Comparison of ENCODE assay signal across 12 cellular contexts in the genomic region with DNA sequence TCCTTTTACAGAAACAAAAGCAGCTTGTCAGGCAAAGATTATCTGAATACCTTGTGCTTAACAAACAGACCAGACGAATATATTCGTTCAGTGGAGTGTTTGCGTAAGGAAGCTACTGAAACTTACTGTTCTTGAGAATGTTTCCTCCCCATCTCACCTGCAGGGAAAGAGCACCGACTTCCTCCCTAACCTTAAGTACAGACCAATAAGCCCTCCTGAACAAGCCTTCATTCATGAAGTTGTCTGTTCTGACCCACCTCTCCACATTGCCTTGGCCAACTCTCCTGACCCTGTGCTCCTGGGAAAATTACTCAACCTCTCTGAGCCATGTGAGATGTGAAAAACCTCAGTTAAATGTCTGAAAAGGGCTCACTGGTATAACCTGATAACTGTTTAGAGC. TPM values are rescaled to one million over a fixed set of nuclear protein-coding genes. Genes with fewer than 3 reads are reported as not detected.
DNase-seq lines count a peak whose midpoint lies in the region; ATAC-seq and TF ChIP-seq lines count a peak whose summit lies in the region.
"Had no signal": no experiment of that assay in that cellular context is flagged by ENCODE, and none has a peak within 500 bp of the region (broad histone marks: within the 10 kb centered on the region; RNA-seq: fewer than 3 reads in every experiment).

No MANE protein-coding gene starts in this region.

- peak overlapping the region; percentile 25 for H3K4me2 ChIP-seq in neural progenitor cell

- DNase-seq in DMS53 (lab: John Stamatoyannopoulos, UW) (peak; percentile 68), neural progenitor cell (ENCODE audit: low spot score) (no peak), T-helper 9 cell (no peak)
- DNase-seq in central memory CD8-positive, alpha-beta T cell (ENCODE audit: low spot score in 2 of 2) = no peak
- DNase-seq: NCI-H2171, Right ventricle myocardium superior, testis had no signal

- peak overlapping the region; percentile 45 for H3K4me3 Mint-ChIP-seq in central memory CD8-positive, alpha-beta T cell
- no peak overlapping the region for H3K4me3 Mint-ChIP-seq in neural progenitor cell

- H3K9me3 ChIP-seq in HUES48 (ENCODE audit: control insufficient read depth, insufficient read depth, low read length) = no peaks in the 10 kb centered on the region
- no peaks in the 10 kb centered on the region for H3K9me3 ChIP-seq in neural progenitor cell (ENCODE audit: low read depth)
- H3K9me3 ChIP-seq: ascending aorta, testis had no signal

- no peaks in the 10 kb centered on the region for H3K27me3 ChIP-seq in HUES48 (ENCODE audit: control insufficient read depth, insufficient read depth, low read length)
- H3K27me3 ChIP-seq in neural progenitor cell = no peaks in the 10 kb centered on the region
- H3K27me3 ChIP-seq: ascending aorta, testis had no signal

- no peaks in the 10 kb centered on the region for H3K27me3 Mint-ChIP-seq in central memory CD8-positive, alpha-beta T cell
- H3K27me3 Mint-ChIP-seq in neural progenitor cell (ENCODE audit: insufficient read depth, low read depth) = peaks cover 2% of the 10 kb centered on the region
- H3K27me3 Mint-ChIP-seq: progenitor cell of endocrine pancreas had no signal

- H3K4me1 ChIP-seq in HUES48 (ENCODE audit: control insufficient read depth, insufficient read depth, low read length) = peaks cover 11% of the 10 kb centered on the region
- H3K4me1 ChIP-seq in neural progenitor cell = peaks cover 11% of the 10 kb centered on the region
- H3K4me1 ChIP-seq: testis had no signal

- no peaks in the 10 kb centered on the region for H3K9me3 Mint-ChIP-seq in central memory CD8-positive, alpha-beta T cell
- H3K9me3 Mint-ChIP-seq in neural progenitor cell = peaks cover 2% of the 10 kb centered on the region

- H3K4me1 Mint-ChIP-seq in central memory CD8-positive, alpha-beta T cell = peaks cover 74% of the 10 kb centered on the region
- H3K4me1 Mint-ChIP-seq in neural progenitor cell = no peaks in the 10 kb centered on the region

- peaks cover 2% of the 10 kb centered on the region for H3K36me3 Mint-ChIP-seq in central memory CD8-positive, alpha-beta T cell (ENCODE audit: insufficient read depth)
- H3K36me3 Mint-ChIP-seq in neural progenitor cell = peaks cover 9% of the 10 kb centered on the region

- H2AFZ ChIP-seq in neural progenitor cell (replicated peaks) = no peak overlapping the region

- ATAC-seq in central memory CD8-positive, alpha-beta T cell (replicated peaks; ENCODE audit: extremely low read depth, poor library complexity, severe bottlenecking) = peak; percentile 21
- no peak for ATAC-seq in HG03045 (IDR thresholded peaks at IDR 0.05; ENCODE audit: unreplicated experiment)
- no peak for ATAC-seq in HG02870 (IDR thresholded peaks at IDR 0.05; ENCODE audit: unreplicated experiment)

- no peaks in the 10 kb centered on the region for H3F3A ChIP-seq in neural progenitor cell (ENCODE audit: low read depth)

- peak overlapping the region; percentile 73 for H3K27ac Mint-ChIP-seq in central memory CD8-positive, alpha-beta T cell (ENCODE audit: low read depth)
- no peak overlapping the region for H3K27ac Mint-ChIP-seq in neural progenitor cell
- H3K27ac Mint-ChIP-seq: progenitor cell of endocrine pancreas had no signal

- H3K36me3 ChIP-seq in HUES48 (ENCODE audit: control insufficient read depth, insufficient read depth, low read length) (no peaks in the 10 kb centered on the region), neural progenitor cell (no peaks in the 10 kb centered on the region)
- H3K36me3 ChIP-seq: ascending aorta had no signal

- H3K9ac ChIP-seq in HUES48 (ENCODE audit: low read depth, low read length) (no peak overlapping the region), neural progenitor cell (no peak overlapping the region)

- H3K79me2 ChIP-seq in neural progenitor cell (ENCODE audit: low read depth) = no peaks in the 10 kb centered on the region

- H3K4me3 ChIP-seq in HUES48 (ENCODE audit: low read depth, low read length) (no peak overlapping the region), neural progenitor cell (no peak overlapping the region)
- H3K4me3 ChIP-seq: ascending aorta, testis had no signal

- no peaks in the 10 kb centered on the region for H4K20me1 ChIP-seq in neural progenitor cell (ENCODE audit: low read depth)

- peak overlapping the region; percentile 0 for H3K27ac ChIP-seq in HUES48 (ENCODE audit: low read depth, low read length)
- no peak overlapping the region for H3K27ac ChIP-seq in neural progenitor cell
- H3K27ac ChIP-seq: ascending aorta, testis had no signal

- no peak for TF ChIP-seq CTCF in neural progenitor cell (IDR thresholded peaks at IDR 0.05)

RNA-seq across cellular contexts. Expression of a gene that starts 35.2 kb away (rescaled TPM):
- total RNA-seq in neural progenitor cell (ENCODE audit: low replicate concordance) = 18.5 and 23.8 TPM in 2 replicates
